Comparison of ENCODE assay signal across 2 cellular contexts in genomic region chr2:207813221-207813916, GRCh38.
TF ChIP-seq lines count a peak whose summit lies in the region.

No MANE protein-coding gene starts in this region.

TF ChIP-seq in Ishikawa, 13 proteins besides CTCF, POLR2A, EP300 and RAD21 (continued from another document):
- no peak for TF ChIP-seq REST (IDR thresholded peaks at IDR 0.05; ENCODE audit: low read depth)
- TF ChIP-seq YY1 (IDR thresholded peaks at IDR 0.05; ENCODE audit: low read depth): no peak
- TF ChIP-seq USF1 (IDR thresholded peaks at IDR 0.05): no peak
TF ChIP-seq in Ishikawa: peak in this region for 0.

TF ChIP-seq in K562, 482 proteins besides CTCF, POLR2A, EP300 and RAD21 (continued from another document):
- no peak for TF ChIP-seq PRDM10 (IDR thresholded peaks at IDR 0.05; ENCODE audit: partially characterized antibody)
- TF ChIP-seq KHSRP (IDR thresholded peaks at IDR 0.05): no peak
- no peak for TF ChIP-seq NR0B1 (IDR thresholded peaks at IDR 0.05; ENCODE audit: partially characterized antibody)
- no peak for TF ChIP-seq ZNF232 (CRISPR knock-in tag; IDR thresholded peaks at IDR 0.05)
- TF ChIP-seq ZNF785 (CRISPR knock-in tag; IDR thresholded peaks at IDR 0.05): no peak
- no peak for TF ChIP-seq ZBTB2 (IDR thresholded peaks at IDR 0.05)
- no peak for TF ChIP-seq SIX5 (IDR thresholded peaks at IDR 0.05; ENCODE audit: borderline replicate concordance in 1 of 2, insufficient read depth in 1 of 2, low read depth in 1 of 2, low read length in 2 of 2)
- no peak for TF ChIP-seq TCF7 (IDR thresholded peaks at IDR 0.05; ENCODE audit: borderline replicate concordance)
- no peak for TF ChIP-seq CHD4 (IDR thresholded peaks at IDR 0.05; ENCODE audit: insufficient read depth, insufficient replicate concordance, low read depth, low read length, poor library complexity, severe bottlenecking)
- no peak for TF ChIP-seq ATF3 (IDR thresholded peaks at IDR 0.05)
- no peak for TF ChIP-seq ATF3 (CRISPR knock-in tag; conservative IDR thresholded peaks at IDR 0.05)
- TF ChIP-seq POLR2G (IDR thresholded peaks at IDR 0.05; ENCODE audit: low read depth, low read length): no peak
- no peak for TF ChIP-seq PREB (CRISPR knock-in tag; IDR thresholded peaks at IDR 0.05)
